In genomic region chr7:134316539-134317344, GRCh38 we compare ENCODE assay signal across 1 cellular context.
A peak's percentile ranks its signal among the peaks of the same experiment; 100 is the strongest.
TF ChIP-seq lines count a peak whose summit lies in the region.

Gene SLC35B4 (minus strand): TSS chr7:134316930. CDS start chr7:134316751, 179 bp downstream.

TF ChIP-seq in K562, 482 proteins besides CTCF, POLR2A, EP300 and RAD21 (continued from another document and continues in another):
- TF ChIP-seq NFE2 (IDR thresholded peaks at IDR 0.05; ENCODE audit: low read depth) = peak; percentile 76
- TF ChIP-seq FOXK1 (CRISPR knock-in tag; IDR thresholded peaks at IDR 0.05; ENCODE audit: borderline replicate concordance) = peak; percentile 94; the same call in 1 of the 2 replicates
- TF ChIP-seq TSC22D4 (tag; IDR thresholded peaks at IDR 0.05) = no peak
- TF ChIP-seq HIVEP1 (CRISPR knock-in tag; IDR thresholded peaks at IDR 0.05) = peak; percentile 3; the same call in 1 of the 2 replicates
- peak; percentile 86; the same call in 1 of the 2 replicates for TF ChIP-seq CTBP1 (IDR thresholded peaks at IDR 0.05; ENCODE audit: borderline replicate concordance)
- TF ChIP-seq MGA (IDR thresholded peaks at IDR 0.05) = no peak
- no peak for TF ChIP-seq KLF16 (IDR thresholded peaks at IDR 0.05)
- no peak for TF ChIP-seq RNF219 (CRISPR knock-in tag; IDR thresholded peaks at IDR 0.05)
- 0 out of 2 replicates have a peak, but pooled peaks have one; percentile 72 for TF ChIP-seq SREBF2 (CRISPR knock-in tag; IDR thresholded peaks at IDR 0.05)
- peak; percentile 77 for TF ChIP-seq SUPT5H (IDR thresholded peaks at IDR 0.05)
- TF ChIP-seq RERE (CRISPR knock-in tag; IDR thresholded peaks at IDR 0.05; ENCODE audit: borderline replicate concordance) = peak; percentile 76; the same call in 1 of the 2 replicates
- peak; percentile 72 for TF ChIP-seq DIDO1 (tag; IDR thresholded peaks at IDR 0.05; ENCODE audit: low read depth)
- peak; percentile 86 for TF ChIP-seq GMEB1 (CRISPR knock-in tag; IDR thresholded peaks at IDR 0.05)
- TF ChIP-seq USF2 (CRISPR knock-in tag; IDR thresholded peaks at IDR 0.05) = peak; percentile 39
- TF ChIP-seq POLR2AphosphoS2 (IDR thresholded peaks at IDR 0.05; ENCODE audit: low read length) = no peak
- TF ChIP-seq ATF6 (CRISPR knock-in tag; IDR thresholded peaks at IDR 0.05) = peak; percentile 98; the same call in 1 of the 2 replicates
- no peak for TF ChIP-seq GATA2 (CRISPR knock-in tag; IDR thresholded peaks at IDR 0.05)
- TF ChIP-seq ARID3B (CRISPR knock-in tag; IDR thresholded peaks at IDR 0.05; ENCODE audit: borderline replicate concordance) = peak; percentile 13; the same call in 1 of the 2 replicates
- peak; percentile 47; the same call in 1 of the 2 replicates for TF ChIP-seq TAF7 (tag; IDR thresholded peaks at IDR 0.05)
- TF ChIP-seq PKNOX1 (IDR thresholded peaks at IDR 0.05) = peak; percentile 51; the same call in 1 of the 2 replicates
- no peak for TF ChIP-seq ZNF282 (CRISPR knock-in tag; IDR thresholded peaks at IDR 0.05)
- TF ChIP-seq FOXM1 (IDR thresholded peaks at IDR 0.05; ENCODE audit: low read depth) = no peak
- TF ChIP-seq FOXM1 (CRISPR knock-in tag; IDR thresholded peaks at IDR 0.05; ENCODE audit: low read depth) = no peak; the same call in 1 of the 2 replicates
- no peak for TF ChIP-seq POLR3G (IDR thresholded peaks at IDR 0.05; ENCODE audit: extremely low read depth, insufficient read length, insufficient replicate concordance)
